In the genomic region with DNA sequence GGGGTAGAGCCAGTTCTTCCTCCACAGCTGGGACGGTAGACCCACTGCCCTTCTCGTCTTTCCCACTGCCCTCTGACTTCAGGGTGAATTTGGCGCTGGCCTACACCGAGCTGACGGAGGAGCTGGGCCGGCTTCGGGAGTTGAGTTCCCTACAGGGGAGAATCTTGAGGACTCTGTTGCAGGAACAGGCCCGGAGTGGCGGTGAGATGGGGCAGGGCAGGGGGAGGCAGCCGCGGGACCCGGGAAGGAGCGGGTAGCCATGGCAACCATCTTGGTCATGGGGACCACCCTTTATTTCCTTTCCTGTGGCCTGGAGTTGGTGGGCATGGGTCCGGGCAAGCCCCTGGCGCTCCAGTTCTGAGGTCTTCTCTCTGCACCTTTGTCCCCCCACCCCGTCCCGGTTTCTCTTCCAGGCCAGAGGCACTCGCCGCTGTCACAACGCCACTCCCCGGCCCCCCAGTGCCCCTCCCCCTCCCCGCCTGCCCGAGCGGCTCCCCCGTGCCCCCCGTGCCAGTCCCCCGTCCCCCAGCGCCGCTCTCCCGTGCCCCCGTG, we compare ENCODE assay signal across 21 cellular contexts. TPM values are rescaled to one million over a fixed set of nuclear protein-coding genes. Genes with fewer than 3 reads are reported as not detected.
DNase-seq lines count a peak whose midpoint lies in the region; ATAC-seq, FAIRE-seq and TF ChIP-seq lines count a peak whose summit lies in the region.
"Had no signal": no experiment of that assay in that cellular context is flagged by ENCODE, and none has a peak within 500 bp of the region (broad histone marks: within the 10 kb centered on the region; RNA-seq: fewer than 3 reads in every experiment).

No MANE protein-coding gene starts in this region.

- no peak for TF ChIP-seq CTCF in esophagus muscularis mucosa (IDR thresholded peaks at IDR 0.05)
- TF ChIP-seq CTCF in lower lobe of right lung (IDR thresholded peaks at IDR 0.05), result no peak
- no peak for TF ChIP-seq CTCF in thoracic aorta (IDR thresholded peaks at IDR 0.05)

- DNase-seq in esophagus muscularis mucosa (ENCODE audit: extremely low spot score) (no peak), lower lobe of right lung (peak; percentile 36), thoracic aorta (ENCODE audit: low spot score) (no peak), NCI-H69 (lab: John Stamatoyannopoulos, UW) (no peak), SIG-M5 (lab: John Stamatoyannopoulos, UW) (no peak), GM12891 (ENCODE audit: insufficient read length, low spot score) (no peak)
- DNase-seq: activated CD8-positive, alpha-beta T cell treated with anti-CD3 and anti-CD28 coated beads, Interleukin-2, amount 10 ng/mL, durations not matched to agents 7 days and 5 days; central memory CD4-positive, alpha-beta T cell; effector memory CD8-positive, alpha-beta T cell; EL; mammary epithelial cell; NCI-H226; NK-92 treated with Interleukin-12 subunit alpha and Interleukin-12 subunit beta, amount 100 ng/mL, for 24 hours; stimulated activated CD4-positive, alpha-beta T cell treated with anti-CD3 and anti-CD28 coated beads, Interleukin-15, amount 100 ng/mL, for 24 hours; stimulated activated naive CD4-positive, alpha-beta T cell treated with Interleukin-2 at 50 U/mL for 16 hours had no signal

- no peak for FAIRE-seq in GM12891 (lab: Jason Lieb, UNC)

- TF ChIP-seq POLR2A in esophagus muscularis mucosa (IDR thresholded peaks at IDR 0.05; ENCODE audit: low read depth), result no peak
- TF ChIP-seq POLR2A in GM12891 (IDR thresholded peaks at IDR 0.05; ENCODE audit: low read depth, low read length), result no peak

- H3K27me3 ChIP-seq in HUES6 (ENCODE audit: control insufficient read depth, insufficient read depth, low read length) (peaks cover 29% of the 10 kb centered on the region), esophagus muscularis mucosa (peaks cover 0 to 5% (median 2%) of the 10 kb centered on the region in 4 donors), lower lobe of right lung (ENCODE audit: low read depth) (no peaks in the 10 kb centered on the region), thoracic aorta (replicated peaks; ENCODE audit: insufficient read depth) (no peaks in the 10 kb centered on the region)

- ATAC-seq in lower lobe of right lung, result no peak
- no peak for ATAC-seq in thoracic aorta (ENCODE audit: insufficient number of reproducible peaks, low FRiP score, low read depth)
- no peak for ATAC-seq in HG02973 (IDR thresholded peaks at IDR 0.05; ENCODE audit: unreplicated experiment)
- ATAC-seq: activated CD8-positive, alpha-beta T cell treated with anti-CD3 and anti-CD28 coated beads, Interleukin-2, amount 10 ng/mL, durations not matched to agents 7 days and 5 days; effector memory CD8-positive, alpha-beta T cell; naive thymus-derived CD8-positive, alpha-beta T cell had no signal

- no peaks in the 10 kb centered on the region; the same call in 1 of the 2 replicates for H3K4me1 ChIP-seq in HUES6 (ENCODE audit: control insufficient read depth, insufficient read depth, low read length)
- peaks cover 29 to 55% (median 39%) of the 10 kb centered on the region in 4 donors for H3K4me1 ChIP-seq in esophagus muscularis mucosa
- peaks cover 32% of the 10 kb centered on the region for H3K4me1 ChIP-seq in lower lobe of right lung
- peaks cover 0 to 25% of the 10 kb centered on the region in 2 donors for H3K4me1 ChIP-seq in thoracic aorta (ENCODE audit: control insufficient read depth in 1 of 2, low read depth in 2 of 2)
- H3K4me1 ChIP-seq: prostate gland had no signal

- WGBS in esophagus muscularis mucosa, result 55% methylated on average over 28 of the region's 31 CpGs

- peaks cover 4% of the 10 kb centered on the region; the same call in 1 of the 2 replicates for H3K36me3 ChIP-seq in HUES6 (ENCODE audit: control insufficient read depth, insufficient read depth, low read length)
- H3K36me3 ChIP-seq in esophagus muscularis mucosa, result peaks cover 3 to 42% (median 31%) of the 10 kb centered on the region in 4 donors
- peaks cover 27% of the 10 kb centered on the region for H3K36me3 ChIP-seq in lower lobe of right lung
- peaks cover 4% of the 10 kb centered on the region for H3K36me3 ChIP-seq in thoracic aorta

- H3K4me3 ChIP-seq in HUES6 (ENCODE audit: low read depth, low read length), result peak overlapping the region; percentile 46; the same call in 1 of the 2 replicates
- H3K4me3 ChIP-seq in esophagus muscularis mucosa, result peak overlapping the region; percentile 48 to 63 (median 51)
- peak overlapping the region; percentile 37 for H3K4me3 ChIP-seq in lower lobe of right lung
- peak overlapping the region; percentile 41 for H3K4me3 ChIP-seq in thoracic aorta

- H3K27ac ChIP-seq in HUES6 (ENCODE audit: low read depth, low read length) (no peak overlapping the region), esophagus muscularis mucosa (replicated peaks in 1 of 4) (peak overlapping the region; percentile 47 to 77 (median 62)), lower lobe of right lung (no peak overlapping the region), thoracic aorta (no peak overlapping the region)
- H3K27ac ChIP-seq: prostate gland had no signal

- intact Hi-C loops in esophagus muscularis mucosa (cut with DNase I), result loop anchor here (10.0 kb wide), 2 partner anchors 76 to 186 kb away; a partner anchor contains a TSS
- intact Hi-C loops in lower lobe of right lung (cut with DNase I), result no loop called here

- H3K9me3 ChIP-seq in HUES6 (ENCODE audit: control insufficient read depth, insufficient read depth, low read depth, low read length), result no peaks in the 10 kb centered on the region
- H3K9me3 ChIP-seq in esophagus muscularis mucosa, result no peaks in the 10 kb centered on the region
- H3K9me3 ChIP-seq in lower lobe of right lung, result no peaks in the 10 kb centered on the region
- H3K9me3 ChIP-seq in thoracic aorta, result no peaks in the 10 kb centered on the region
- H3K9me3 ChIP-seq: prostate gland had no signal

- no peak overlapping the region for H3K9ac ChIP-seq in HUES6 (ENCODE audit: low read length)

- no peak for TF ChIP-seq EP300 in esophagus muscularis mucosa (IDR thresholded peaks at IDR 0.05)

TF ChIP-seq in GM12891, 5 proteins besides CTCF, POLR2A, EP300 and RAD21:
- no peak for TF ChIP-seq POLR2AphosphoS5 (IDR thresholded peaks at IDR 0.05; ENCODE audit: low read depth, low read length)
- TF ChIP-seq TAF1 (IDR thresholded peaks at IDR 0.05; ENCODE audit: low read depth, low read length), result no peak
- no peak for TF ChIP-seq SPI1 (IDR thresholded peaks at IDR 0.05; ENCODE audit: low read depth, low read length)
- no peak for TF ChIP-seq POU2F2 (IDR thresholded peaks at IDR 0.05; ENCODE audit: low read depth, low read length)
- TF ChIP-seq PAX5 (IDR thresholded peaks at IDR 0.05; ENCODE audit: insufficient read depth, low read length, severe bottlenecking), result no peak

RNA-seq across cellular contexts. Expression of a gene that starts 14.4 kb away (rescaled TPM):
- total RNA-seq in esophagus muscularis mucosa, result 10 to 100 TPM; 11.9 to 26.9 (median 21.2) TPM
- 8.3 TPM for total RNA-seq in lower lobe of right lung
- total RNA-seq in thoracic aorta, result 10 to 100 TPM in 1 of 2 donors, 1 to 10 TPM in 1; 8.8 to 19.1 TPM
- 0.73 TPM for polyA plus RNA-seq in GM12891 (2012; ENCODE audit: low read depth, missing spikeins)

RNA-seq across cellular contexts. Expression of a gene that starts 24.6 kb away (rescaled TPM):
- total RNA-seq in esophagus muscularis mucosa (1 to 10 TPM in 1 of 4 donors, under 1 TPM in 3; 0.42 to 2.2 (median 0.61) TPM), lower lobe of right lung (3.6 TPM), thoracic aorta (1 to 10 TPM in 1 of 2 donors, not detected in 1; 1.8 TPM)
- 0.04 TPM for polyA plus RNA-seq in GM12891 (2012; ENCODE audit: low read depth, missing spikeins)
- total RNA-seq: fibroblast of villous mesenchyme, HT1080, mammary epithelial cell had no signal
- polyA plus RNA-seq: mammary epithelial cell had no signal

RNA-seq across cellular contexts. Expression of a gene that starts 58.7 kb away (rescaled TPM):
- 100 to 1,000 TPM; 179 to 236 (median 205) TPM for total RNA-seq in esophagus muscularis mucosa
- 210 TPM for total RNA-seq in lower lobe of right lung
- total RNA-seq in thoracic aorta, result 100 to 1,000 TPM; 199 to 223 TPM
- 178 TPM for polyA plus RNA-seq in GM12891 (2012; ENCODE audit: low read depth, missing spikeins)

Comparison
In these comparisons a context has a peak if more than half of its experiments do, and no peak if none do; other contexts are left out.
1. H3K27ac ChIP-seq: peak in esophagus muscularis mucosa (4 of 4); none in HUES6 (single experiment), lower lobe of right lung (single experiment) and thoracic aorta (0 of 2).
2. Peak in every context shown above with its lines, with median percentiles within 50 percentile points of each other: H3K4me3 ChIP-seq.